In genomic region chr3:58292866-58293265, GRCh38 we compare ENCODE assay signal across 28 cellular contexts. TPM values are rescaled to one million over a fixed set of nuclear protein-coding genes. Genes with fewer than 3 reads are reported as not detected.
DNase-seq lines count a peak whose midpoint lies in the region; ATAC-seq and TF ChIP-seq lines count a peak whose summit lies in the region.
"Had no signal": no experiment of that assay in that cellular context is flagged by ENCODE, and none has a peak within 500 bp of the region (broad histone marks: within the 10 kb centered on the region; RNA-seq: fewer than 3 reads in every experiment).

No MANE protein-coding gene starts in this region.

- H3K27ac ChIP-seq in cingulate gyrus (ENCODE audit: low read depth, low read length): peak overlapping the region; percentile 87
- H3K27ac ChIP-seq in temporal lobe (ENCODE audit: low read depth, low read length): peak overlapping the region; percentile 93
- H3K27ac ChIP-seq: 22Rv1, GM23248 had no signal

- DNase-seq in activated naive CD8-positive, alpha-beta T cell treated with anti-CD3 and anti-CD28 coated beads for 36 hours: no peak
- DNase-seq in activated naive CD8-positive, alpha-beta T cell treated with anti-CD3 and anti-CD28 coated beads, Interleukin-2, amount 50 U/mL, for 24 hours: no peak
- no peak for DNase-seq in left lobe of liver (ENCODE audit: low spot score)
- no peak for DNase-seq in osteocyte (ENCODE audit: extremely low spot score, unreplicated experiment)
- DNase-seq: BE2C; CD8-positive, alpha-beta memory T cell; DMS 273 treated with DMSO at 0.1 percent for 48 hours; DMS79; EL; GDM1; GM23248; H9; Kasumi-1; NCI-H1105; NCI-H1436 treated with DMSO at 0.1 percent for 48 hours; NCI-H187 treated with DMSO at 0.1 percent for 48 hours; NCI-H2171 treated with DMSO at 0.1 percent for 48 hours; NCI-H345; NCI-H524; NCI-H774; SIG-M5 had no signal

- peak overlapping the region; percentile 55 for H3K27ac Mint-ChIP-seq in activated naive CD8-positive, alpha-beta T cell treated with anti-CD3 and anti-CD28 coated beads for 36 hours
- no peak overlapping the region for H3K27ac Mint-ChIP-seq in activated naive CD8-positive, alpha-beta T cell treated with anti-CD3 and anti-CD28 coated beads, Interleukin-2, amount 50 U/mL, for 24 hours
- no peak overlapping the region for H3K27ac Mint-ChIP-seq in osteocyte (ENCODE audit: unreplicated experiment)
- H3K27ac Mint-ChIP-seq: H9 had no signal

- H3K4me1 Mint-ChIP-seq in activated naive CD8-positive, alpha-beta T cell treated with anti-CD3 and anti-CD28 coated beads for 36 hours: no peaks in the 10 kb centered on the region
- H3K4me1 Mint-ChIP-seq in activated naive CD8-positive, alpha-beta T cell treated with anti-CD3 and anti-CD28 coated beads, Interleukin-2, amount 50 U/mL, for 24 hours: no peaks in the 10 kb centered on the region
- peaks cover 4% of the 10 kb centered on the region for H3K4me1 Mint-ChIP-seq in osteocyte (ENCODE audit: unreplicated experiment)
- H3K4me1 Mint-ChIP-seq: CD14-positive monocyte; CD8-positive, alpha-beta memory T cell had no signal

- H3K9me3 Mint-ChIP-seq in activated naive CD8-positive, alpha-beta T cell treated with anti-CD3 and anti-CD28 coated beads for 36 hours: peaks cover 3% of the 10 kb centered on the region
- peaks cover 3% of the 10 kb centered on the region for H3K9me3 Mint-ChIP-seq in activated naive CD8-positive, alpha-beta T cell treated with anti-CD3 and anti-CD28 coated beads, Interleukin-2, amount 50 U/mL, for 24 hours
- H3K9me3 Mint-ChIP-seq in osteocyte (ENCODE audit: unreplicated experiment): no peaks in the 10 kb centered on the region

- no peak overlapping the region for H3K4me3 Mint-ChIP-seq in activated naive CD8-positive, alpha-beta T cell treated with anti-CD3 and anti-CD28 coated beads for 36 hours
- no peak overlapping the region for H3K4me3 Mint-ChIP-seq in activated naive CD8-positive, alpha-beta T cell treated with anti-CD3 and anti-CD28 coated beads, Interleukin-2, amount 50 U/mL, for 24 hours
- H3K4me3 Mint-ChIP-seq in osteocyte (ENCODE audit: unreplicated experiment): no peak overlapping the region
- H3K4me3 Mint-ChIP-seq: CD14-positive monocyte; CD8-positive, alpha-beta memory T cell; H9 had no signal

- H3K27me3 Mint-ChIP-seq in activated naive CD8-positive, alpha-beta T cell treated with anti-CD3 and anti-CD28 coated beads for 36 hours: no peaks in the 10 kb centered on the region
- no peaks in the 10 kb centered on the region for H3K27me3 Mint-ChIP-seq in activated naive CD8-positive, alpha-beta T cell treated with anti-CD3 and anti-CD28 coated beads, Interleukin-2, amount 50 U/mL, for 24 hours
- no peaks in the 10 kb centered on the region for H3K27me3 Mint-ChIP-seq in osteocyte (ENCODE audit: unreplicated experiment)

- peaks cover 7% of the 10 kb centered on the region for H3K36me3 Mint-ChIP-seq in activated naive CD8-positive, alpha-beta T cell treated with anti-CD3 and anti-CD28 coated beads for 36 hours
- peaks cover 5% of the 10 kb centered on the region for H3K36me3 Mint-ChIP-seq in activated naive CD8-positive, alpha-beta T cell treated with anti-CD3 and anti-CD28 coated beads, Interleukin-2, amount 50 U/mL, for 24 hours (ENCODE audit: low read depth)
- H3K36me3 Mint-ChIP-seq in osteocyte (ENCODE audit: unreplicated experiment): no peaks in the 10 kb centered on the region

- no peak for TF ChIP-seq CTCF in osteocyte (IDR thresholded peaks at IDR 0.05)

- no peak for ATAC-seq in activated naive CD8-positive, alpha-beta T cell treated with anti-CD3 and anti-CD28 coated beads, Interleukin-2, amount 50 U/mL, for 24 hours
- peak; percentile 15 for ATAC-seq in left lobe of liver
- ATAC-seq in HG03139 (IDR thresholded peaks at IDR 0.05; ENCODE audit: unreplicated experiment): no peak
- ATAC-seq in HG03469 (IDR thresholded peaks at IDR 0.05; ENCODE audit: unreplicated experiment): no peak
- ATAC-seq: GM12878 had no signal

RNA-seq across cellular contexts. Expression of gene RPP14, which starts 13.2 kb away (rescaled TPM):
- total RNA-seq in activated naive CD8-positive, alpha-beta T cell treated with anti-CD3 and anti-CD28 coated beads for 36 hours: 10 to 100 TPM; 24.8 to 30.9 TPM
- total RNA-seq in left lobe of liver (9.7 TPM), temporal lobe (13.3 TPM), osteocyte (14.2 and 17.9 TPM in 2 replicates)

RNA-seq across cellular contexts. Expression of gene HTD2, which starts 13.5 kb away (rescaled TPM):
- 10 to 100 TPM; 10.1 to 13.0 TPM for total RNA-seq in activated naive CD8-positive, alpha-beta T cell treated with anti-CD3 and anti-CD28 coated beads for 36 hours
- total RNA-seq in left lobe of liver: 6.8 TPM
- total RNA-seq in temporal lobe: 9.3 TPM
- 3.2 and 7.7 TPM in 2 replicates for total RNA-seq in osteocyte

RNA-seq across cellular contexts. Expression of gene PXK, which starts 39.8 kb away (rescaled TPM):
- 10 to 100 TPM; 22.2 to 24.0 TPM for total RNA-seq in activated naive CD8-positive, alpha-beta T cell treated with anti-CD3 and anti-CD28 coated beads for 36 hours
- total RNA-seq in left lobe of liver (7.5 TPM), temporal lobe (20.4 TPM), osteocyte (37.0 and 39.1 TPM in 2 replicates)

RNA-seq across cellular contexts. Expression of gene ABHD6, which starts 55.3 kb away (rescaled TPM):
- 1 to 10 TPM; 6.0 to 6.4 TPM for total RNA-seq in activated naive CD8-positive, alpha-beta T cell treated with anti-CD3 and anti-CD28 coated beads for 36 hours
- 56.2 TPM for total RNA-seq in left lobe of liver
- total RNA-seq in temporal lobe: 21.1 TPM
- 7.4 and 7.8 TPM in 2 replicates for total RNA-seq in osteocyte
